8 cellular contexts compared by ENCODE assay signal in genomic region chr21:46060596-46061061, GRCh38. TPM values are rescaled to one million over a fixed set of nuclear protein-coding genes. Genes with fewer than 3 reads are reported as not detected.
DNase-seq lines count a peak whose midpoint lies in the region; ATAC-seq lines count a peak whose summit lies in the region.

No MANE protein-coding gene starts in this region.

- H3K4me1 Mint-ChIP-seq in T-helper 17 cell, result peaks cover 7% of the 10 kb centered on the region

- DNase-seq in T-helper 17 cell, result no peak
- peak; percentile 100 for DNase-seq in fibroblast of peridontal ligament (ENCODE audit: extremely low read depth)
- peak; percentile 92 for DNase-seq in renal cortical epithelial cell (ENCODE audit: low read depth)
- DNase-seq in NCI-H1694 (lab: John Stamatoyannopoulos, UW), result no peak
- no peak for DNase-seq in SKM-1 treated with dmso at 0.1 percent for 144 hours (lab: John Stamatoyannopoulos, UW; ENCODE audit: unreplicated experiment)
- DNase-seq in DMS53 (lab: John Stamatoyannopoulos, UW), result no peak

- peaks cover 61% of the 10 kb centered on the region for H3K27me3 Mint-ChIP-seq in T-helper 17 cell

- no peaks in the 10 kb centered on the region for H3K36me3 ChIP-seq in BLaER1

- H3K27ac Mint-ChIP-seq in T-helper 17 cell, result no peak overlapping the region

- peaks cover 3% of the 10 kb centered on the region for H3K36me3 Mint-ChIP-seq in T-helper 17 cell (ENCODE audit: low read depth)

- H3K4me2 ChIP-seq in BLaER1, result peak overlapping the region; percentile 75

- no peak overlapping the region for H3K4me3 ChIP-seq in BLaER1

- H3K4me3 Mint-ChIP-seq in T-helper 17 cell, result no peak overlapping the region

- H3K27ac ChIP-seq in BLaER1, result no peak overlapping the region

- no peak overlapping the region for H3K9ac ChIP-seq in BLaER1

- H4K20me1 ChIP-seq in BLaER1, result peaks cover 23% of the 10 kb centered on the region

- H3K27me3 ChIP-seq in BLaER1, result peaks cover 32% of the 10 kb centered on the region

- ATAC-seq in T-helper 17 cell (peak; percentile 41), GM18498 (IDR thresholded peaks at IDR 0.05; ENCODE audit: unreplicated experiment) (no peak)

- H3K9me3 ChIP-seq in BLaER1 (peaks cover 27% of the 10 kb centered on the region), T-helper 17 cell (ENCODE audit: control insufficient read depth, low read length, poor library complexity, severe bottlenecking) (no peaks in the 10 kb centered on the region)

- H3K4me1 ChIP-seq in BLaER1, result peaks cover 65% of the 10 kb centered on the region

RNA-seq across cellular contexts. Expression of gene COL6A2, which starts 37.3 kb away (rescaled TPM):
- total RNA-seq in T-helper 17 cell (10 to 100 TPM; 15.1 to 19.8 TPM), renal cortical epithelial cell (60.7 and 70.2 TPM in 2 replicates)

Comparison
In these comparisons a context has a peak if more than half of its experiments do, and no peak if none do; other contexts are left out.
1. DNase-seq: peak in fibroblast of peridontal ligament (single experiment) and renal cortical epithelial cell (single experiment); none in T-helper 17 cell (0 of 3), NCI-H1694 (single experiment), SKM-1 treated with dmso at 0.1 percent for 144 hours (single experiment) and DMS53 (single experiment).